Comparison of ENCODE assay signal across 1 cellular context in the genomic region with DNA sequence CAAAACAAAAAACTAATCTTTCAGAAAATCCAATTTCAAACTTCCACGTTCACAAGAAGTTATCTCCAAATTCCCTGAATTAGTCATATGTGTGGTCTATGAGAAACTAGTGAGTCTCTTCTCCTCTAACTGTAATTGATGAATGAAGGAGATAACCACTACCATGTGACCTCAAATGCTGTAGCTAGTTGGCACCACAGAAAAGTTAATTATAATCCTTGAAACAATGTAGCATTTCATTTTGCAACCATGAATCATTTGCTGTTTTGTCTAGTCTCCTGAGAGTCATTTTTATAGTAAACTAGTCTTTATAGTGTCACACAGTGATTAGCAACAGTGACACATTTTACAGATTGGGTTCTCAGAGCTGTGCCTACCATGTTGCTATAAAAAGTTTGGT.
TF ChIP-seq lines count a peak whose summit lies in the region.

No MANE protein-coding gene starts in this region.

TF ChIP-seq in GM12878, 131 proteins besides CTCF, POLR2A, EP300 and RAD21 (continued from another document):
- TF ChIP-seq, protein P1, sequence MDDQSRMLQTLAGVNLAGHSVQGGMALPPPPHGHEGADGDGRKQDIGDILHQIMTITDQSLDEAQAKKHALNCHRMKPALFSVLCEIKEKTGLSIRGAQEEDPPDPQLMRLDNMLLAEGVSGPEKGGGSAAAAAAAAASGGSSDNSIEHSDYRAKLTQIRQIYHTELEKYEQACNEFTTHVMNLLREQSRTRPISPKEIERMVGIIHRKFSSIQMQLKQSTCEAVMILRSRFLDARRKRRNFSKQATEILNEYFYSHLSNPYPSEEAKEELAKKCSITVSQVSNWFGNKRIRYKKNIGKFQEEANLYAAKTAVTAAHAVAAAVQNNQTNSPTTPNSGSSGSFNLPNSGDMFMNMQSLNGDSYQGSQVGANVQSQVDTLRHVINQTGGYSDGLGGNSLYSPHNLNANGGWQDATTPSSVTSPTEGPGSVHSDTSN (IDR thresholded peaks at IDR 0.05; ENCODE audit: insufficient replicate concordance, low read depth, low read length) = no peak
- TF ChIP-seq MEF2A (IDR thresholded peaks at IDR 0.05; ENCODE audit: insufficient read depth, low read depth, low read length) = no peak
- no peak for TF ChIP-seq MYB (IDR thresholded peaks at IDR 0.05; ENCODE audit: borderline replicate concordance, low read depth, low read length)
- TF ChIP-seq RBBP5 (conservative IDR thresholded peaks at IDR 0.05) = no peak
- no peak for TF ChIP-seq BCL11A (IDR thresholded peaks at IDR 0.05; ENCODE audit: low read depth, low read length)
- TF ChIP-seq TCF12 (IDR thresholded peaks at IDR 0.05; ENCODE audit: low read depth, low read length) = no peak
- no peak for TF ChIP-seq ZNF592 (IDR thresholded peaks at IDR 0.05)
- TF ChIP-seq HDAC2 (IDR thresholded peaks at IDR 0.05) = no peak
- TF ChIP-seq SMAD5 (IDR thresholded peaks at IDR 0.05; ENCODE audit: low read depth) = no peak
- TF ChIP-seq, protein P2, sequence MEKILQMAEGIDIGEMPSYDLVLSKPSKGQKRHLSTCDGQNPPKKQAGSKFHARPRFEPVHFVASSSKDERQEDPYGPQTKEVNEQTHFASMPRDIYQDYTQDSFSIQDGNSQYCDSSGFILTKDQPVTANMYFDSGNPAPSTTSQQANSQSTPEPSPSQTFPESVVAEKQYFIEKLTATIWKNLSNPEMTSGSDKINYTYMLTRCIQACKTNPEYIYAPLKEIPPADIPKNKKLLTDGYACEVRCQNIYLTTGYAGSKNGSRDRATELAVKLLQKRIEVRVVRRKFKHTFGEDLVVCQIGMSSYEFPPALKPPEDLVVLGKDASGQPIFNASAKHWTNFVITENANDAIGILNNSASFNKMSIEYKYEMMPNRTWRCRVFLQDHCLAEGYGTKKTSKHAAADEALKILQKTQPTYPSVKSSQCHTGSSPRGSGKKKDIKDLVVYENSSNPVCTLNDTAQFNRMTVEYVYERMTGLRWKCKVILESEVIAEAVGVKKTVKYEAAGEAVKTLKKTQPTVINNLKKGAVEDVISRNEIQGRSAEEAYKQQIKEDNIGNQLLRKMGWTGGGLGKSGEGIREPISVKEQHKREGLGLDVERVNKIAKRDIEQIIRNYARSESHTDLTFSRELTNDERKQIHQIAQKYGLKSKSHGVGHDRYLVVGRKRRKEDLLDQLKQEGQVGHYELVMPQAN (conservative IDR thresholded peaks at IDR 0.05) = no peak
- TF ChIP-seq ATF7 (IDR thresholded peaks at IDR 0.05; ENCODE audit: low read depth) = no peak
- TF ChIP-seq CBX5 (IDR thresholded peaks at IDR 0.05; ENCODE audit: low read depth) = no peak
TF ChIP-seq in GM12878: peak in this region for 0.
